Comparison of ENCODE assay signal across 36 cellular contexts in the genomic region with DNA sequence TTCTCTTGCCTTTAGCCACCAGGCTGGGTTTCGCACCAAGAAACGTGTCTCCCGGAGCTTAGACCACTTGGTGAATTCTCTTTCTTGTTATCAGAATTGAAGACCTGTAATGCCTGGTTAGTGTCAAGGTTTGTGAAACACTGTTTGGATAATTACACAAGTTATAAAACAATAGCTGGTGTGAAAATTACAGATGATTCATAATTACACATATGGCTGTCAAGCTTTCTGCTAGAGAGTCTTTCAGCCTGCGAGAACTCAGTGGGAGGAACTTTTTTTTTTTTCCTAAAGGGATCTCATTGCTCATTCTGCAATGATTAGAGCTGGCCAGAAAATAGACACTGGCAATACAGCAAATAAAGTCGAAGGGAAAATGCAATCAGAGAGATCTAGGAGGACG. TPM values are rescaled to one million over a fixed set of nuclear protein-coding genes. Genes with fewer than 3 reads are reported as not detected.
"Had no signal": no experiment of that assay in that cellular context is flagged by ENCODE, and none has a peak within 500 bp of the region (broad histone marks: within the 10 kb centered on the region; RNA-seq: fewer than 3 reads in every experiment).

No MANE protein-coding gene starts in this region.

- H2AFZ ChIP-seq: neural progenitor cell, parathyroid adenoma had no signal

- H3K27ac ChIP-seq: left ventricle myocardium inferior, neural progenitor cell, neutrophil, parathyroid adenoma, psoas muscle, right atrium auricular region, right lobe of liver, stomach, suprapubic skin, thoracic aorta, tibial artery, upper lobe of right lung had no signal

- H3K4me2 ChIP-seq: neural progenitor cell, smooth muscle cell had no signal

- H3K4me1 ChIP-seq: neural progenitor cell, psoas muscle, right atrium auricular region, right lobe of liver, upper lobe of right lung had no signal

- DNase-seq: hypothalamus; immature natural killer cell; islet precursor cell; left ventricle myocardium inferior; mesendoderm; naive B cell; natural killer cell; nephron progenitor cell; occipital lobe; psoas muscle; right lobe of liver; stimulated activated CD4-positive, alpha-beta T cell treated with anti-CD3 and anti-CD28 coated beads, Interleukin-1b, Interleukin-23, amount 100 ng/mL, for 48 hours; stimulated activated CD4-positive, alpha-beta T cell treated with anti-CD3 and anti-CD28 coated beads, Interleukin-2, amount 100 ng/mL, for 48 hours; stimulated activated CD4-positive, alpha-beta T cell treated with anti-CD3 and anti-CD28 coated beads, Interleukin-4, amount 100 ng/mL, for 4 hours; stimulated activated CD8-positive, alpha-beta memory T cell treated with anti-CD3 and anti-CD28 coated beads, Interleukin-4, amount 100 ng/mL, for 48 hours; stimulated activated naive B cell treated with anti-CD40 and anti-IgM and Interleukin-4, amounts not matched to agents 10 μg/mL and 1 μg/mL and 100 μg/mL, for 72 hours; stimulated activated naive CD8-positive, alpha-beta T cell treated with anti-CD3 and anti-CD28 coated beads, Interleukin-15, Interleukin-2, amounts not matched to agents 100 U/mL and 50 U/mL, for 24 hours; stomach; tibial artery; trophoblast cell; upper lobe of right lung had no signal

- H3K4me3 ChIP-seq: left ventricle myocardium inferior, lung, neural progenitor cell, psoas muscle, right atrium auricular region, right lobe of liver, smooth muscle cell, stomach, suprapubic skin, thoracic aorta, tibial artery, upper lobe of right lung had no signal

- H3K27me3 ChIP-seq: right atrium auricular region, right lobe of liver had no signal

- H3K9me3 ChIP-seq: left ventricle myocardium inferior, neutrophil, psoas muscle, right atrium auricular region, right lobe of liver, stomach, suprapubic skin, thoracic aorta, tibial artery, upper lobe of right lung had no signal

- H3K36me3 ChIP-seq: left ventricle myocardium inferior, neural progenitor cell, neutrophil, right atrium auricular region, right lobe of liver, stomach, suprapubic skin, thoracic aorta, tibial artery, upper lobe of right lung had no signal

- H3K79me2 ChIP-seq: parathyroid adenoma had no signal

RNA-seq across cellular contexts. Expression of a gene that starts 13.4 kb away (rescaled TPM):
- total RNA-seq: kidney epithelial cell, left ventricle myocardium inferior, lung, mesothelial cell of epicardium, natural killer cell, occipital lobe, osteocyte, posterior vena cava, psoas muscle, renal cortical epithelial cell, right atrium auricular region, right lobe of liver, skeletal muscle tissue, smooth muscle cell, stomach, thoracic aorta, upper lobe of right lung had no signal

RNA-seq across cellular contexts. Expression of a gene that starts 28.3 kb away (rescaled TPM):
- total RNA-seq: left ventricle myocardium inferior, mononuclear cell, natural killer cell, occipital lobe, osteocyte, posterior vena cava, psoas muscle, right lobe of liver, skeletal muscle tissue, stomach, thoracic aorta, upper lobe of right lung had no signal

RNA-seq across cellular contexts. Expression of a gene that starts 44.8 kb away (rescaled TPM):
- total RNA-seq: left ventricle myocardium inferior, lung, mononuclear cell, natural killer cell, occipital lobe, osteocyte, posterior vena cava, psoas muscle, right atrium auricular region, right lobe of liver, skeletal muscle tissue, stomach, thoracic aorta, upper lobe of right lung had no signal

RNA-seq across cellular contexts. Expression of a gene that starts 51.3 kb away (rescaled TPM):
- total RNA-seq: kidney epithelial cell, left ventricle myocardium inferior, lung, mesothelial cell of epicardium, natural killer cell, occipital lobe, osteocyte, posterior vena cava, psoas muscle, renal cortical epithelial cell, right atrium auricular region, right lobe of liver, skeletal muscle tissue, smooth muscle cell, suprapubic skin, thoracic aorta, upper lobe of right lung had no signal

RNA-seq across cellular contexts. Expression of a gene that starts 59.1 kb away (rescaled TPM):
- total RNA-seq: left ventricle myocardium inferior, mononuclear cell, natural killer cell, occipital lobe, osteocyte, posterior vena cava, psoas muscle, right lobe of liver, skeletal muscle tissue, smooth muscle cell, stomach, thoracic aorta had no signal
